Comparison of ENCODE assay signal across 1 cellular context in genomic region chr7:73811760-73812168, GRCh38.
A peak's percentile ranks its signal among the peaks of the same experiment; 100 is the strongest.
TF ChIP-seq lines count a peak whose summit lies in the region.

No MANE protein-coding gene starts in this region.

TF ChIP-seq in HCT116, 20 proteins besides CTCF, POLR2A, EP300 and RAD21 (continued from another document):
- TF ChIP-seq POLR2AphosphoS5 (IDR thresholded peaks at IDR 0.05; ENCODE audit: low read depth, low read length) = 0 out of 2 replicates have a peak, but pooled peaks have one; percentile 49
